Comparison of ENCODE assay signal across 31 cellular contexts in the genomic region with DNA sequence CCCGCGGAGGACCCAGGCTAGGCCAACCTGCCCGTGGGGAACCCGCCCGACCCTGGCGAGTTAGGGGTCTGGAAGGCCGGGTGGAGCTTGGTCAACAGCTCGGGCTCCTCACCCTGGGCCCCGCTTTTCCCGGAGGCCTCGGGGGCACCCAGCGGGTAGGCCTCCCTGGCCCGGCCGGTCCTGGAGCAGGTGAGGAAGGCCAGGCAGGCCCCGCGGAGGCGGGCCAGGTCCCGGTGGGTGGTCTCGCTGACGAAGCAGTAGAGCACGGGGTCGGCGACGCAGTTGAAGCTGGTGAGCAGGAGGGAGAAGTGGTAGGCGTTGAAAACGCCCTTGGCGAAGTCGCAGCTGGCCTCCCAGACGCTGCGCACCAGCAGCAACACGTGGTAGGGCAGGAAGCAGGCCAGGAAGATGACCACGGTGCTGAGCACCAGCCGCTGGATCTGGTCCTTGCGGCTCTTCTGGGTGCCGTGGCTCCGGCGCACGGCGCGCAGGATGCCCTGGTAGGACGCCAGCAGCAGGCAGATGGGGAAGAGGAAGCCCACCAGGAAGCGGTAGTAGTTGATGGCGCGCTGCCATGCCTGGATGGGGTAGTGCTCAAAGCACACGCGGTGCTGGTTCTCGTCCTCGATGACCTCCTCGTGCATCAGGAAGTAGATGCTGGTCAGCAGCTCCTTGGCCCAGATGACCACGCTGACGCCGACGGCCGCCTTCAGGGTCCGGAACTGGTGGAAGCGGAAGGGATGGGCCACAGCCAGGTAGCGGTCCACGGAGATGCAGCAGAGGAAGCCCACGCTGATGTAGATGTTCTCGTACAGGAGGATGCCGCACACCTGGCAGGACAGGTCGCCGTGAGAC. TPM values are rescaled to one million over a fixed set of nuclear protein-coding genes. Genes with fewer than 3 reads are reported as not detected.
DNase-seq lines count a peak whose midpoint lies in the region; ATAC-seq and TF ChIP-seq lines count a peak whose summit lies in the region.
"Had no signal": no experiment of that assay in that cellular context is flagged by ENCODE, and none has a peak within 500 bp of the region (broad histone marks: within the 10 kb centered on the region; RNA-seq: fewer than 3 reads in every experiment).

No MANE protein-coding gene starts in this region.

- H3K9me3 Mint-ChIP-seq in activated CD4-positive, alpha-beta memory T cell treated with anti-CD3 and anti-CD28 coated beads for 36 hours: peaks cover 9% of the 10 kb centered on the region
- no peaks in the 10 kb centered on the region for H3K9me3 Mint-ChIP-seq in effector memory CD8-positive, alpha-beta T cell
- H3K9me3 Mint-ChIP-seq in naive thymus-derived CD4-positive, alpha-beta T cell: peaks cover 0 to 16% (median 2%) of the 10 kb centered on the region in 11 donors
- H3K9me3 Mint-ChIP-seq: naive B cell had no signal

- peaks cover 3% of the 10 kb centered on the region for H3K9me3 ChIP-seq in psoas muscle
- no peaks in the 10 kb centered on the region for H3K9me3 ChIP-seq in naive thymus-derived CD4-positive, alpha-beta T cell (ENCODE audit: control insufficient read depth in 2 of 3, low read length in 3 of 3)
- H3K9me3 ChIP-seq: BE2C, HAP-1, SK-N-SH, suprapubic skin had no signal

- peak; percentile 50 for DNase-seq in Right ventricle myocardium superior
- DNase-seq in Right ventricle myocardium inferior (ENCODE audit: missing footprints): no peak
- DNase-seq in activated CD4-positive, alpha-beta memory T cell treated with anti-CD3 and anti-CD28 coated beads for 36 hours: no peak
- no peak for DNase-seq in effector memory CD8-positive, alpha-beta T cell
- peak; percentile 39 to 64 for DNase-seq in psoas muscle
- DNase-seq in dorsolateral prefrontal cortex: no peak
- no peak for DNase-seq in ecto neural progenitor cell (ENCODE audit: low spot score)
- no peak for DNase-seq in naive thymus-derived CD4-positive, alpha-beta T cell
- DNase-seq: ACHN; activated CD4-positive, alpha-beta T cell treated with anti-CD3 and anti-CD28 coated beads for 1 hour; activated naive CD4-positive, alpha-beta T cell treated with anti-CD3 and anti-CD28 coated beads for 36 hours; activated T-cell treated with anti-CD3 and anti-CD28 coated beads, Interleukin-2, amount 50 U/mL, for 24 hours; BE2C; CD8-positive, alpha-beta T cell; effector memory CD4-positive, alpha-beta T cell; erythroblast; Kasumi-1; midbrain; naive B cell; NCI-H1417 treated with DMSO at 0.1 percent for 48 hours; NCI-H2029 treated with DMSO at 0.1 percent for 48 hours; NCI-H526; occipital lobe; OCI-M1; SK-N-SH; stimulated activated naive CD4-positive, alpha-beta T cell had no signal

- CTCF ChIA-PET in activated CD4-positive, alpha-beta memory T cell treated with anti-CD3 and anti-CD28 coated beads for 36 hours (lab: Charles Lee): no interaction called here
- CTCF ChIA-PET in naive thymus-derived CD4-positive, alpha-beta T cell (lab: Charles Lee): interaction anchor here (1.6 kb wide), 1 partner anchor 9 kb away, joined by 6 read pairs; no protein-coding TSS in a partner anchor

- no peak overlapping the region for H3K4me3 Mint-ChIP-seq in activated CD4-positive, alpha-beta memory T cell treated with anti-CD3 and anti-CD28 coated beads for 36 hours
- H3K4me3 Mint-ChIP-seq in effector memory CD8-positive, alpha-beta T cell: no peak overlapping the region
- H3K4me3 Mint-ChIP-seq in naive thymus-derived CD4-positive, alpha-beta T cell: peak overlapping the region in 1 of 10 donors; percentile 16
- H3K4me3 Mint-ChIP-seq: activated naive CD4-positive, alpha-beta T cell treated with anti-CD3 and anti-CD28 coated beads for 36 hours; activated T-cell treated with anti-CD3 and anti-CD28 coated beads, Interleukin-2, amount 50 U/mL, for 24 hours; CD8-positive, alpha-beta T cell; T-helper 2 cell treated with Interferon-gamma antibody and Interleukin-4, amounts not matched to agents 5 μg/mL and 100 μg/mL, for 36 hours had no signal

- POLR2A ChIA-PET in activated CD4-positive, alpha-beta memory T cell treated with anti-CD3 and anti-CD28 coated beads for 36 hours (lab: Charles Lee): interaction anchor here (1.8 to 4.6 kb wide), 2 partner anchors 9 to 18 kb away, joined by 4 to 25 read pairs; a partner anchor contains a TSS
- POLR2A ChIA-PET in naive thymus-derived CD4-positive, alpha-beta T cell (lab: Charles Lee): interaction anchor here (1.3 to 2.7 kb wide), 4 partner anchors 9 to 17 kb away, joined by 5 to 8 read pairs (median 7); no protein-coding TSS in a partner anchor

- no peak overlapping the region for H3K4me3 ChIP-seq in psoas muscle
- no peak overlapping the region for H3K4me3 ChIP-seq in dorsolateral prefrontal cortex
- no peak overlapping the region for H3K4me3 ChIP-seq in naive thymus-derived CD4-positive, alpha-beta T cell (ENCODE audit: low read length)
- H3K4me3 ChIP-seq: breast epithelium, HAP-1, suprapubic skin, upper lobe of left lung had no signal

- H3K4me1 ChIP-seq in psoas muscle: no peaks in the 10 kb centered on the region
- peaks cover 55 to 64% of the 10 kb centered on the region in 2 donors for H3K4me1 ChIP-seq in naive thymus-derived CD4-positive, alpha-beta T cell (ENCODE audit: control insufficient read depth in 2 of 2, insufficient read depth in 2 of 2, low read length in 2 of 2)
- H3K4me1 ChIP-seq: BE2C, breast epithelium, HAP-1, suprapubic skin had no signal

- peaks cover 0 to 15% of the 10 kb centered on the region in 2 donors for H3K36me3 ChIP-seq in psoas muscle (ENCODE audit: insufficient read depth in 1 of 2, low read depth in 1 of 2)
- no peaks in the 10 kb centered on the region for H3K36me3 ChIP-seq in naive thymus-derived CD4-positive, alpha-beta T cell (ENCODE audit: control insufficient read depth in 2 of 3, insufficient read depth in 3 of 3, low read length in 3 of 3)
- H3K36me3 ChIP-seq: BE2C, breast epithelium, HAP-1 had no signal

- H3K27ac ChIP-seq in psoas muscle (no peak overlapping the region), dorsolateral prefrontal cortex (no peak overlapping the region)
- H3K27ac ChIP-seq in naive thymus-derived CD4-positive, alpha-beta T cell (ENCODE audit: low read depth, low read length): no peak overlapping the region
- H3K27ac ChIP-seq: breast epithelium, suprapubic skin had no signal

- TF ChIP-seq CTCF in psoas muscle (IDR thresholded peaks at IDR 0.05) (no peak), dorsolateral prefrontal cortex (IDR thresholded peaks at IDR 0.05 in 54 of 56, conservative IDR thresholded peaks at IDR 0.05 in 2 of 56; ENCODE audit: low read depth in 1 of 56, partially characterized antibody in 56 of 56) (no peak)

- no peaks in the 10 kb centered on the region for H3K27me3 Mint-ChIP-seq in activated CD4-positive, alpha-beta memory T cell treated with anti-CD3 and anti-CD28 coated beads for 36 hours
- no peaks in the 10 kb centered on the region for H3K27me3 Mint-ChIP-seq in effector memory CD8-positive, alpha-beta T cell
- no peaks in the 10 kb centered on the region for H3K27me3 Mint-ChIP-seq in naive thymus-derived CD4-positive, alpha-beta T cell
- H3K27me3 Mint-ChIP-seq: activated T-cell treated with anti-CD3 and anti-CD28 coated beads, Interleukin-2, amount 50 U/mL, for 24 hours; naive B cell had no signal

- intact Hi-C loops in Right ventricle myocardium superior (cut with DNase I): no loop called here
- intact Hi-C loops in Right ventricle myocardium inferior (cut with DNase I): no loop called here
- intact Hi-C loops in activated CD4-positive, alpha-beta memory T cell treated with anti-CD3 and anti-CD28 coated beads for 36 hours (cut with micrococcal nuclease): no loop called here
- intact Hi-C loops in psoas muscle (cut with DNase I): no loop called here
- intact Hi-C loops in dorsolateral prefrontal cortex (cut with DNase I): no loop called here
- intact Hi-C loops in naive thymus-derived CD4-positive, alpha-beta T cell (cut with micrococcal nuclease): no loop called here

- peaks cover 35% of the 10 kb centered on the region for H3K36me3 Mint-ChIP-seq in activated CD4-positive, alpha-beta memory T cell treated with anti-CD3 and anti-CD28 coated beads for 36 hours
- H3K36me3 Mint-ChIP-seq in effector memory CD8-positive, alpha-beta T cell (ENCODE audit: insufficient read depth): peaks cover 35% of the 10 kb centered on the region
- peaks cover 0 to 76% (median 16%) of the 10 kb centered on the region in 5 donors for H3K36me3 Mint-ChIP-seq in naive thymus-derived CD4-positive, alpha-beta T cell
- H3K36me3 Mint-ChIP-seq: naive B cell had no signal

- H3K27me3 ChIP-seq in psoas muscle (ENCODE audit: insufficient read depth in 3 of 3, low read length in 2 of 3): no peaks in the 10 kb centered on the region
- H3K27me3 ChIP-seq in dorsolateral prefrontal cortex: no peaks in the 10 kb centered on the region
- H3K27me3 ChIP-seq in naive thymus-derived CD4-positive, alpha-beta T cell (ENCODE audit: control insufficient read depth in 2 of 2, insufficient read depth in 2 of 2, low read length in 2 of 2): no peaks in the 10 kb centered on the region
- H3K27me3 ChIP-seq: BE2C, breast epithelium, suprapubic skin, upper lobe of left lung had no signal

- peaks cover 75% of the 10 kb centered on the region for H3K4me1 Mint-ChIP-seq in activated CD4-positive, alpha-beta memory T cell treated with anti-CD3 and anti-CD28 coated beads for 36 hours (ENCODE audit: low read depth)
- peaks cover 57 to 71% of the 10 kb centered on the region in 2 donors for H3K4me1 Mint-ChIP-seq in effector memory CD8-positive, alpha-beta T cell (ENCODE audit: low read depth in 2 of 2)
- H3K4me1 Mint-ChIP-seq in naive thymus-derived CD4-positive, alpha-beta T cell: peaks cover 51 to 80% (median 68%) of the 10 kb centered on the region in 7 donors

- 90 to 93% (median 93%) methylated on average over 60 to 63 of the region's 63 CpGs for WGBS in psoas muscle, 3 donors

- ATAC-seq in Right ventricle myocardium superior (ENCODE audit: poor library complexity) (peak; percentile 14), Right ventricle myocardium inferior (no peak), psoas muscle (peak in 3 of 4 donors; percentile 5 to 15 (median 9))
- no peak for ATAC-seq in effector memory CD8-positive, alpha-beta T cell (replicated peaks)
- no peak for ATAC-seq in naive thymus-derived CD4-positive, alpha-beta T cell
- ATAC-seq: CD8-positive, alpha-beta T cell had no signal

- H3K27ac Mint-ChIP-seq in activated CD4-positive, alpha-beta memory T cell treated with anti-CD3 and anti-CD28 coated beads for 36 hours: peak overlapping the region; percentile 53
- H3K27ac Mint-ChIP-seq in effector memory CD8-positive, alpha-beta T cell: peak overlapping the region; percentile 15 to 95
- peak overlapping the region in 2 of 9 donors; percentile 25 to 77 for H3K27ac Mint-ChIP-seq in naive thymus-derived CD4-positive, alpha-beta T cell
- H3K27ac Mint-ChIP-seq: activated naive CD4-positive, alpha-beta T cell treated with anti-CD3 and anti-CD28 coated beads for 36 hours; activated T-cell treated with anti-CD3 and anti-CD28 coated beads, Interleukin-2, amount 50 U/mL, for 24 hours; CD8-positive, alpha-beta T cell; naive B cell had no signal

RNA-seq across cellular contexts. Expression of a gene that starts 10.3 kb away (rescaled TPM):
- total RNA-seq in Right ventricle myocardium superior (0.13 TPM), Right ventricle myocardium inferior (0.16 TPM), psoas muscle (under 1 TPM; 0.08 to 0.27 (median 0.18) TPM), dorsolateral prefrontal cortex (10 to 100 TPM in 3 of 120 experiments, 1 to 10 TPM in 115, under 1 TPM in 2; 0.81 to 14.7 (median 3.2) TPM)
- total RNA-seq in activated CD4-positive, alpha-beta memory T cell treated with anti-CD3 and anti-CD28 coated beads for 36 hours: 1 to 10 TPM; 6.5 to 6.9 TPM
- under 1 TPM in 2 of 3 donors, not detected in 1; 0.03 to 0.15 TPM for polyA plus RNA-seq in psoas muscle
- 10 to 100 TPM in 1 of 5 experiments, 1 to 10 TPM in 3, under 1 TPM in 1; 0.86 to 38.6 (median 2.3) TPM for total RNA-seq in naive thymus-derived CD4-positive, alpha-beta T cell
- polyA plus RNA-seq in naive thymus-derived CD4-positive, alpha-beta T cell: under 1 TPM in 1 of 2 donors, not detected in 1; 0.67 TPM

Comparison
In these comparisons a context has a peak if more than half of its experiments do, and no peak if none do; other contexts are left out.
1. ATAC-seq: peak in Right ventricle myocardium superior (single experiment) and psoas muscle (3 of 4); none in Right ventricle myocardium inferior (single experiment), effector memory CD8-positive, alpha-beta T cell (single experiment) and naive thymus-derived CD4-positive, alpha-beta T cell (single experiment).
2. DNase-seq: peak in Right ventricle myocardium superior (single experiment) and psoas muscle (2 of 2); none in Right ventricle myocardium inferior (single experiment), activated CD4-positive, alpha-beta memory T cell treated with anti-CD3 and anti-CD28 coated beads for 36 hours (single experiment), effector memory CD8-positive, alpha-beta T cell (0 of 3), dorsolateral prefrontal cortex (0 of 10), ecto neural progenitor cell (single experiment) and naive thymus-derived CD4-positive, alpha-beta T cell (0 of 9).